23 cellular contexts compared by ENCODE assay signal in genomic region chr11:2206291-2206690, GRCh38. TPM values are rescaled to one million over a fixed set of nuclear protein-coding genes. Genes with fewer than 3 reads are reported as not detected.
DNase-seq lines count a peak whose midpoint lies in the region; ATAC-seq and TF ChIP-seq lines count a peak whose summit lies in the region.
"Had no signal": no experiment of that assay in that cellular context is flagged by ENCODE, and none has a peak within 500 bp of the region (broad histone marks: within the 10 kb centered on the region; RNA-seq: fewer than 3 reads in every experiment).

No MANE protein-coding gene starts in this region.

- no peak overlapping the region for H2BK5ac ChIP-seq in mesenchymal stem cell (ENCODE audit: low read depth, low read length, poor library complexity, severe bottlenecking)

- H3K4ac ChIP-seq in mesenchymal stem cell (ENCODE audit: low read depth in 1 of 2, low read length in 2 of 2), result no peak overlapping the region

- H3K27me3 ChIP-seq in heart left ventricle (peaks cover 0 to 11% (median 0%) of the 10 kb centered on the region in 9 donors), uterus (no peaks in the 10 kb centered on the region), mesenchymal stem cell (ENCODE audit: control insufficient read depth in 1 of 2, insufficient read depth in 1 of 2, low read length in 2 of 2) (peaks cover 18 to 29% of the 10 kb centered on the region in 2 experiments)
- H3K27me3 ChIP-seq: right lobe of liver had no signal

- ATAC-seq in heart left ventricle (no peak), left cardiac atrium (no peak)
- ATAC-seq: K562, right lobe of liver had no signal

- peak in 3 of 5 donors; percentile 2 to 44 (median 10) for DNase-seq in heart left ventricle
- DNase-seq in left cardiac atrium, result no peak
- DNase-seq in activated CD8-positive, alpha-beta memory T cell treated with anti-CD3 and anti-CD28 coated beads, Interleukin-2, amount 50 U/mL, for 48 hours, result peak; percentile 35
- peak; percentile 4 to 20 for DNase-seq in mesothelial cell of epicardium (ENCODE audit: low spot score in 2 of 2, unreplicated experiment in 2 of 2)
- DNase-seq in uterus, result peak; percentile 4 to 6
- DNase-seq in HCEC 1CT, result no peak
- DNase-seq in mesenchymal stem cell, result no peak
- no peak for DNase-seq in KG1 (lab: John Stamatoyannopoulos, UW)
- DNase-seq: activated CD4-positive, alpha-beta T cell treated with anti-CD3 and anti-CD28 coated beads, Interleukin-2, amount 50 U/mL, for 1 hour; activated naive CD8-positive, alpha-beta T cell treated with anti-CD3 and anti-CD28 coated beads for 36 hours; CD4-positive, CD25-positive, alpha-beta regulatory T cell; DMS 273 treated with DMSO at 0.1 percent for 48 hours; GDM1; GM23248; NCI-H1694 treated with DMSO at 0.1 percent for 48 hours; NCI-H748 treated with DMSO at 0.1 percent for 48 hours; SIG-M5 had no signal

- no peak overlapping the region for H3K27ac Mint-ChIP-seq in mesothelial cell of epicardium
- H3K27ac Mint-ChIP-seq: activated naive CD8-positive, alpha-beta T cell treated with anti-CD3 and anti-CD28 coated beads for 36 hours; CD4-positive, CD25-positive, alpha-beta regulatory T cell had no signal

- H3K9me3 ChIP-seq in heart left ventricle (peaks cover 0 to 6% (median 0%) of the 10 kb centered on the region in 12 donors), uterus (no peaks in the 10 kb centered on the region), mesenchymal stem cell (ENCODE audit: control insufficient read depth, low read length) (peaks cover 5% of the 10 kb centered on the region)
- H3K9me3 ChIP-seq: right lobe of liver, thoracic aorta had no signal

- no peaks in the 10 kb centered on the region for H3K9me3 Mint-ChIP-seq in mesothelial cell of epicardium
- H3K9me3 Mint-ChIP-seq: activated naive CD8-positive, alpha-beta T cell treated with anti-CD3 and anti-CD28 coated beads for 36 hours; CD4-positive, CD25-positive, alpha-beta regulatory T cell had no signal

- no peak overlapping the region for H4K91ac ChIP-seq in mesenchymal stem cell (ENCODE audit: low read length)

- no peaks in the 10 kb centered on the region for H3K36me3 Mint-ChIP-seq in mesothelial cell of epicardium
- H3K36me3 Mint-ChIP-seq: activated naive CD8-positive, alpha-beta T cell treated with anti-CD3 and anti-CD28 coated beads for 36 hours; CD4-positive, CD25-positive, alpha-beta regulatory T cell had no signal

- no peak overlapping the region for H2BK120ac ChIP-seq in mesenchymal stem cell (ENCODE audit: low read depth, low read length)

- H3K14ac ChIP-seq in mesenchymal stem cell (ENCODE audit: low read length in 2 of 2), result no peak overlapping the region

- peaks cover 8% of the 10 kb centered on the region for H3K4me1 Mint-ChIP-seq in mesothelial cell of epicardium
- H3K4me1 Mint-ChIP-seq: activated naive CD8-positive, alpha-beta T cell treated with anti-CD3 and anti-CD28 coated beads for 36 hours; CD4-positive, CD25-positive, alpha-beta regulatory T cell had no signal

- H2BK12ac ChIP-seq in mesenchymal stem cell (ENCODE audit: low read length in 2 of 2), result no peak overlapping the region

- H2AFZ ChIP-seq in mesenchymal stem cell (ENCODE audit: low read depth, low read length), result no peak overlapping the region
- H2AFZ ChIP-seq: GM23248 had no signal

- TF ChIP-seq CTCF in heart left ventricle (IDR thresholded peaks at IDR 0.05) (no peak), mesothelial cell of epicardium (IDR thresholded peaks at IDR 0.05; ENCODE audit: unreplicated experiment) (no peak), uterus (IDR thresholded peaks at IDR 0.05) (no peak)

- H4K8ac ChIP-seq in mesenchymal stem cell (ENCODE audit: low read length), result no peak overlapping the region

- 73 to 82% (median 79%) methylated on average over 9 of the region's 9 CpGs for whole genome bisulfite sequencing in heart left ventricle, 4 donors
- WGBS in mesenchymal stem cell, result 85% methylated on average over 9 of the region's 9 CpGs

- no peak overlapping the region for H2BK15ac ChIP-seq in mesenchymal stem cell (ENCODE audit: low read depth, poor library complexity, severe bottlenecking)

- H3K4me3 ChIP-seq in heart left ventricle (no peak overlapping the region), uterus (no peak overlapping the region), mesenchymal stem cell (ENCODE audit: insufficient read depth in 1 of 2, low read depth in 1 of 2, low read length in 2 of 2) (no peak overlapping the region)
- H3K4me3 ChIP-seq: GM23248, K562, right lobe of liver, thoracic aorta had no signal

- no peak overlapping the region for H3K18ac ChIP-seq in mesenchymal stem cell (ENCODE audit: low read depth in 1 of 2, low read length in 2 of 2)

- no peak overlapping the region for H2AK5ac ChIP-seq in mesenchymal stem cell (ENCODE audit: low read length, severe bottlenecking)

- intact Hi-C loops in heart left ventricle (cut with DNase I), result no loop called here
- intact Hi-C loops in left cardiac atrium (cut with DNase I), result loop anchor here in 1 of 2 donors (10.0 kb wide), 1 partner anchor 319 kb away; no protein-coding TSS in a partner anchor
- intact Hi-C loops in uterus (cut with DNase I; ENCODE audit: low total_unique reads), result no loop called here

- H3K36me3 ChIP-seq in heart left ventricle (no peaks in the 10 kb centered on the region), uterus (no peaks in the 10 kb centered on the region), mesenchymal stem cell (ENCODE audit: control insufficient read depth in 1 of 2, insufficient read depth in 2 of 2, low read depth in 1 of 2, low read length in 2 of 2) (peaks cover 0 to 2% of the 10 kb centered on the region in 2 experiments)
- H3K36me3 ChIP-seq: right lobe of liver, thoracic aorta had no signal

- H3K4me2 ChIP-seq in mesenchymal stem cell (ENCODE audit: low read length, poor library complexity, severe bottlenecking), result no peak overlapping the region

- H3K27ac ChIP-seq in heart left ventricle, result no peak overlapping the region
- no peak overlapping the region for H3K27ac ChIP-seq in uterus
- H3K27ac ChIP-seq in mesenchymal stem cell (ENCODE audit: low read length, poor library complexity, severe bottlenecking), result no peak overlapping the region
- H3K27ac ChIP-seq: GM23248, right lobe of liver, thoracic aorta had no signal

- TF ChIP-seq POLR2A in heart left ventricle (IDR thresholded peaks at IDR 0.05) (no peak), uterus (IDR thresholded peaks at IDR 0.05) (no peak)

- no peak overlapping the region for H3K4me3 Mint-ChIP-seq in mesothelial cell of epicardium
- H3K4me3 Mint-ChIP-seq: activated naive CD8-positive, alpha-beta T cell treated with anti-CD3 and anti-CD28 coated beads for 36 hours had no signal

- no peaks in the 10 kb centered on the region for H3K79me1 ChIP-seq in mesenchymal stem cell (replicated peaks; ENCODE audit: low read length, poor library complexity, severe bottlenecking)

- H3K23ac ChIP-seq in mesenchymal stem cell (ENCODE audit: low read length in 2 of 2), result no peak overlapping the region

- no peak overlapping the region for H3K9ac ChIP-seq in mesenchymal stem cell (ENCODE audit: low read length)
- H3K9ac ChIP-seq: GM23248 had no signal

- H3K27me3 Mint-ChIP-seq in mesothelial cell of epicardium (ENCODE audit: low read depth), result peaks cover 2% of the 10 kb centered on the region
- H3K27me3 Mint-ChIP-seq: activated naive CD8-positive, alpha-beta T cell treated with anti-CD3 and anti-CD28 coated beads for 36 hours; CD4-positive, CD25-positive, alpha-beta regulatory T cell had no signal

- H3K4me1 ChIP-seq in heart left ventricle (no peaks in the 10 kb centered on the region), uterus (no peaks in the 10 kb centered on the region), mesenchymal stem cell (ENCODE audit: control insufficient read depth, insufficient read depth, low read depth, low read length) (peaks cover 36% of the 10 kb centered on the region)
- H3K4me1 ChIP-seq: right lobe of liver had no signal

RNA-seq across cellular contexts. Expression of gene TH, which starts 34.7 kb away (rescaled TPM):
- not detected for total RNA-seq in heart left ventricle
- polyA plus RNA-seq in heart left ventricle, result under 1 TPM in 1 of 2 donors, not detected in 1; 0.08 TPM
- total RNA-seq in left cardiac atrium, result not detected
- 0.77 to 1.4 TPM (median 1.1 TPM) in 3 replicates for total RNA-seq in mesothelial cell of epicardium
- total RNA-seq in uterus, result 1 to 10 TPM in 1 of 4 donors, under 1 TPM in 1, not detected in 2; 0.37 to 1.3 TPM
- polyA plus RNA-seq in mesenchymal stem cell (2013, experiment 1 of 2), result not detected
- not detected for polyA plus RNA-seq in mesenchymal stem cell (2013, experiment 2 of 2)
- total RNA-seq: activated naive CD8-positive, alpha-beta T cell treated with anti-CD3 and anti-CD28 coated beads for 36 hours; CD4-positive, CD25-positive, alpha-beta regulatory T cell; GM23248; K562; liver; OCI-LY7; omental fat pad; thoracic aorta had no signal
- polyA plus RNA-seq: CD4-positive, CD25-positive, alpha-beta regulatory T cell; GM23248; K562 had no signal

RNA-seq across cellular contexts. Expression of gene INS, which starts 45.3 kb away (rescaled TPM):
- total RNA-seq in heart left ventricle, result under 1 TPM in 1 of 9 donors, not detected in 8; 0.67 TPM
- polyA plus RNA-seq in heart left ventricle, result 1 to 10 TPM in 1 of 2 donors, not detected in 1; 1.8 TPM
- not detected for total RNA-seq in left cardiac atrium
- not detected in 3 replicates for total RNA-seq in mesothelial cell of epicardium
- total RNA-seq in uterus, result not detected
- not detected for polyA plus RNA-seq in mesenchymal stem cell (2013, experiment 1 of 2)
- not detected for polyA plus RNA-seq in mesenchymal stem cell (2013, experiment 2 of 2)
- total RNA-seq: activated naive CD8-positive, alpha-beta T cell treated with anti-CD3 and anti-CD28 coated beads for 36 hours; CD4-positive, CD25-positive, alpha-beta regulatory T cell; GM23248; K562; OCI-LY7; omental fat pad; right lobe of liver; thoracic aorta had no signal
- polyA plus RNA-seq: CD4-positive, CD25-positive, alpha-beta regulatory T cell; GM23248; K562 had no signal

Comparison
In these comparisons a context has a peak if more than half of its experiments do, and no peak if none do; other contexts are left out.
1. DNase-seq: peak in heart left ventricle (3 of 5), activated CD8-positive, alpha-beta memory T cell treated with anti-CD3 and anti-CD28 coated beads, Interleukin-2, amount 50 U/mL, for 48 hours (single experiment), mesothelial cell of epicardium (2 of 2) and uterus (2 of 2); none in left cardiac atrium (single experiment), HCEC 1CT (single experiment), mesenchymal stem cell (single experiment) and KG1 (single experiment).